16 cellular contexts compared by ENCODE assay signal in the genomic region with DNA sequence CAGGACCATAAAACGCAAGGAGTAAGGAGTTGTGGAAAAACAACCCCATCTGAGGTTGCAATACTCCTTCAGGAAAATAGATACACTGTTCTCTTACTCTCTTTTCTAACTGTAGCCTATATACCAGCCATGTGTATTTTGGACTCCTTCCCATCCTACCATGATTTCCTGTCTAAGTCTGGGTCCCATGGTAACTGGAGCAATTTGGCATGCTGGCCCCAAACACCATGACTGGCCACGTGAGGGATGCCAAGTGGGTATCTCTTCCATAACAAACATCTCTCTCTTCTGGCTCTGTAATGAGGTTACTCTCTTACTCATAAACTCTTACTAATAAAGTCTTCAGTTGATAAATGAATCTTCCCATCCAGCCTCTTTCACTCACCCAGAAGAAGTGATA. TPM values are rescaled to one million over a fixed set of nuclear protein-coding genes. Genes with fewer than 3 reads are reported as not detected.
DNase-seq lines count a peak whose midpoint lies in the region; ATAC-seq, FAIRE-seq and TF ChIP-seq lines count a peak whose summit lies in the region.
"Had no signal": no experiment of that assay in that cellular context is flagged by ENCODE, and none has a peak within 500 bp of the region (broad histone marks: within the 10 kb centered on the region; RNA-seq: fewer than 3 reads in every experiment).

No MANE protein-coding gene starts in this region.

- no peak for TF ChIP-seq CTCF in AG09309 (IDR thresholded peaks at IDR 0.05; ENCODE audit: control insufficient read depth, insufficient read depth, low read depth, low read length, missing control alignments)
- no peak for TF ChIP-seq CTCF in HFF-Myc (IDR thresholded peaks at IDR 0.05; ENCODE audit: low read depth, low read length, missing control alignments)
- TF ChIP-seq CTCF in Panc1 (IDR thresholded peaks at IDR 0.05) = no peak
- TF ChIP-seq CTCF in fibroblast of pulmonary artery (IDR thresholded peaks at IDR 0.05; ENCODE audit: low read length, missing control alignments) = no peak

- no TSS peak for BruUV-seq in Panc1 (replicated peaks; lab: Mats Ljungman, UMichigan)

- POLR2A ChIA-PET in Panc1 (lab: Charles Lee) = no interaction called here

- H3K4me3 ChIP-seq in AG09309 (ENCODE audit: control insufficient read depth, low read depth, low read length) = no peak overlapping the region
- H3K4me3 ChIP-seq in HFF-Myc (replicated peaks; ENCODE audit: low read depth, low read length) = no peak overlapping the region
- peak overlapping the region in 1 of 2 experiments; percentile 13; a peak in 1 of 4 replicates for H3K4me3 ChIP-seq in Panc1 (ENCODE audit: low read depth in 2 of 2, low read length in 2 of 2)
- H3K4me3 ChIP-seq in fibroblast of pulmonary artery (replicated peaks; ENCODE audit: low read depth, low read length) = no peak overlapping the region
- no peak overlapping the region for H3K4me3 ChIP-seq in small intestine (ENCODE audit: low read depth in 1 of 2, low read length in 2 of 2)
- H3K4me3 ChIP-seq: adrenal gland, left ventricle myocardium inferior, SK-N-MC had no signal

- ATAC-seq in Panc1 = peak; percentile 80
- no peak for ATAC-seq in GM21717 (IDR thresholded peaks at IDR 0.05; ENCODE audit: unreplicated experiment)

- WGBS in small intestine, 3 donors = 50 to 63% (median 59%) methylated on average over 2 of the region's 2 CpGs

- in situ Hi-C loops in Panc1 (cut with HindIII; ENCODE audit: low pct_unique_long_range_greater_than_20kb, low sequenced_read_pairs) = no loop called here

- peaks cover 54% of the 10 kb centered on the region for H3K4me1 ChIP-seq in Panc1 (ENCODE audit: control insufficient read depth, insufficient read depth, low read length)
- H3K4me1 ChIP-seq in small intestine (ENCODE audit: control insufficient read depth in 2 of 2, insufficient read depth in 1 of 2, low read depth in 1 of 2, low read length in 1 of 2) = peaks cover 3 to 7% of the 10 kb centered on the region in 2 donors

- H3K9me3 ChIP-seq in Panc1 (ENCODE audit: control insufficient read depth, insufficient read depth, low read depth, low read length) (no peaks in the 10 kb centered on the region), small intestine (ENCODE audit: control insufficient read depth, low read depth) (no peaks in the 10 kb centered on the region)
- H3K9me3 ChIP-seq: adrenal gland, Caco-2, left ventricle myocardium inferior had no signal

- peak overlapping the region; percentile 41 for H3K27ac ChIP-seq in Panc1 (ENCODE audit: low read length)
- H3K27ac ChIP-seq in small intestine (ENCODE audit: low read depth in 1 of 2, low read length in 1 of 2) = no peak overlapping the region
- H3K27ac ChIP-seq: adrenal gland, left ventricle myocardium inferior, SK-N-MC had no signal

- peak; percentile 41 for DNase-seq in AG09309 (ENCODE audit: low read depth)
- peak; percentile 75 for DNase-seq in HFF-Myc (ENCODE audit: extremely low read depth, low read depth)
- no peak for DNase-seq in Panc1 (ENCODE audit: low read depth, low spot score)
- peak; percentile 78 for DNase-seq in fibroblast of pulmonary artery (ENCODE audit: low read depth)
- DNase-seq in cortex of kidney (lab: John Stamatoyannopoulos, UW) = no peak
- no peak for DNase-seq in GM19239 (ENCODE audit: insufficient read length, low spot score)
- no peak for DNase-seq in small intestine
- DNase-seq: activated CD8-positive, alpha-beta memory T cell treated with anti-CD3 and anti-CD28 coated beads for 24 hours; Caco-2; erythroblast; left ventricle myocardium inferior; NCI-H187 treated with DMSO at 0.1 percent for 48 hours had no signal

- intact Hi-C loops in Panc1 (cut with micrococcal nuclease; ENCODE audit: unreplicated experiment) = no loop called here

- H3K27me3 ChIP-seq in Panc1 (ENCODE audit: control insufficient read depth, insufficient read depth, low read length) (no peaks in the 10 kb centered on the region), small intestine (ENCODE audit: control insufficient read depth in 2 of 2, insufficient read depth in 2 of 2, low read length in 2 of 2) (no peaks in the 10 kb centered on the region)
- H3K27me3 ChIP-seq: adrenal gland had no signal

- FAIRE-seq in GM19239 (lab: Jason Lieb, UNC) = no peak
- FAIRE-seq in small intestine (lab: Jason Lieb, UNC) = no peak
- FAIRE-seq: GM18507 had no signal

- CTCF ChIA-PET in Panc1 (lab: Charles Lee) = interaction anchor here (0.5 kb wide), 1 partner anchor 157 kb away, joined by 4 read pairs; no protein-coding TSS in a partner anchor

- no peaks in the 10 kb centered on the region for H3K36me3 ChIP-seq in Panc1 (ENCODE audit: control insufficient read depth, insufficient read depth, low read length)
- H3K36me3 ChIP-seq in small intestine (ENCODE audit: control insufficient read depth in 2 of 2, insufficient read depth in 2 of 2, low read length in 2 of 2) = no peaks in the 10 kb centered on the region
- H3K36me3 ChIP-seq: adrenal gland, left ventricle myocardium inferior had no signal

RNA-seq across cellular contexts. Expression of a gene that starts 26.5 kb away (rescaled TPM):
- 22.7 TPM for total RNA-seq in Panc1 (2021; ENCODE audit: unreplicated experiment)
- 24.9 TPM for polyA plus RNA-seq in Panc1 (2012; ENCODE audit: insufficient read length)
- polyA plus RNA-seq in small intestine = 10 to 100 TPM in 2 of 3 donors, 1 to 10 TPM in 1; 5.9 to 25.1 (median 21.0) TPM

Comparison
In these comparisons a context has a peak if more than half of its experiments do, and no peak if none do; other contexts are left out.
1. DNase-seq: peak in AG09309 (single experiment), HFF-Myc (single experiment) and fibroblast of pulmonary artery (single experiment); none in Panc1 (single experiment), cortex of kidney (single experiment), GM19239 (single experiment) and small intestine (single experiment).